In the genomic region with DNA sequence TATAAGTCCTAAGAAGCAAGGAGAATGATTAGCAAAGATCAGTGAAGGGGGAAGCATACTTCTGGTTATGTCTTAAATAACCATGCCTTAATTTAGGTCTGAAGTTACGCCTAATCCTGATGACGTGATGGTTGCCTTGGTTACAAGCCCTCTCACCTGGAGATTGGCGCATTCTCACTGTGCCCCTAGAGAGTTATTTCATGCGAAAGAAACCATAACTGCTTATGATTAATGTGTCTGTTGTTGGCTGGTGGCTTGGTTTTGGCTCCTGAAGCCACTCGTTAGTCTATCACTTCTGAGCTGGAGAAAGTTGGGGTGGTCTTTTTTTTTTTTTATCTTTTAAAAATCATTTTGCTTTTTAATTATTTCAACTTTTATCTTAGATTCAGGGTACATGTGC, we compare ENCODE assay signal across 13 cellular contexts. TPM values are rescaled to one million over a fixed set of nuclear protein-coding genes. Genes with fewer than 3 reads are reported as not detected.
DNase-seq lines count a peak whose midpoint lies in the region; ATAC-seq and TF ChIP-seq lines count a peak whose summit lies in the region.
"Had no signal": no experiment of that assay in that cellular context is flagged by ENCODE, and none has a peak within 500 bp of the region (broad histone marks: within the 10 kb centered on the region; RNA-seq: fewer than 3 reads in every experiment).

No MANE protein-coding gene starts in this region.

- no peaks in the 10 kb centered on the region for H3K9me3 Mint-ChIP-seq in stimulated activated naive B cell treated with anti-CD40 and anti-IgM and Interleukin-4, amounts not matched to agents 10 μg/mL and 1 μg/mL and 100 μg/mL, for 72 hours
- no peaks in the 10 kb centered on the region for H3K9me3 Mint-ChIP-seq in Calu3 (ENCODE audit: low read depth, unreplicated experiment)
- H3K9me3 Mint-ChIP-seq: stimulated activated naive CD8-positive, alpha-beta T cell treated with anti-CD3 and anti-CD28 coated beads, Interleukin-15, Interleukin-2, amounts not matched to agents 100 ng/mL and 50 ng/mL, for 24 hours had no signal

- peak; percentile 34 to 81 for DNase-seq in NCI-H524 (lab: John Stamatoyannopoulos, UW)
- DNase-seq in NCI-H524 treated with DMSO at 0.1 percent for 48 hours (lab: John Stamatoyannopoulos, UW), result no peak
- DNase-seq in NCI-H146 treated with DMSO at 0.1 percent for 48 hours (lab: John Stamatoyannopoulos, UW; ENCODE audit: unreplicated experiment), result peak; percentile 53
- DNase-seq in stimulated activated naive B cell treated with anti-CD40 and anti-IgM and Interleukin-4, amounts not matched to agents 10 μg/mL and 1 μg/mL and 100 μg/mL, for 72 hours, result peak; percentile 20
- no peak for DNase-seq in gastrocnemius medialis
- no peak for DNase-seq in Calu3
- DNase-seq in foreskin melanocyte, result no peak
- DNase-seq: ACHN, foreskin keratinocyte, mesenchymal stem cell, NCI-H1048 had no signal

- H3K9me3 ChIP-seq in gastrocnemius medialis, result no peaks in the 10 kb centered on the region

- intact Hi-C loops in gastrocnemius medialis (cut with DNase I; ENCODE audit: low total_unique reads) (no loop called here), Calu3 (cut with micrococcal nuclease; ENCODE audit: unreplicated experiment) (no loop called here)

- H3K27me3 ChIP-seq in gastrocnemius medialis, result no peaks in the 10 kb centered on the region

- H3K27ac Mint-ChIP-seq in stimulated activated naive B cell treated with anti-CD40 and anti-IgM and Interleukin-4, amounts not matched to agents 10 μg/mL and 1 μg/mL and 100 μg/mL, for 72 hours, result peak overlapping the region; percentile 10
- H3K27ac Mint-ChIP-seq in Calu3 (ENCODE audit: unreplicated experiment), result no peak overlapping the region
- H3K27ac Mint-ChIP-seq: stimulated activated naive CD8-positive, alpha-beta T cell treated with anti-CD3 and anti-CD28 coated beads, Interleukin-15, Interleukin-2, amounts not matched to agents 100 ng/mL and 50 ng/mL, for 24 hours had no signal

- CTCF ChIA-PET in Calu3 (lab: Charles Lee), result no interaction called here

- in situ Hi-C loops in gastrocnemius medialis (cut with MboI; ENCODE audit: low sequenced_read_pairs in 4 of 4), result no loop called here

- H3K4me1 Mint-ChIP-seq in stimulated activated naive B cell treated with anti-CD40 and anti-IgM and Interleukin-4, amounts not matched to agents 10 μg/mL and 1 μg/mL and 100 μg/mL, for 72 hours, result peaks cover 13 to 14% of the 10 kb centered on the region in 2 donors
- H3K4me1 Mint-ChIP-seq in Calu3 (ENCODE audit: low read depth, unreplicated experiment), result peaks cover 24% of the 10 kb centered on the region

- H3K4me3 Mint-ChIP-seq in stimulated activated naive B cell treated with anti-CD40 and anti-IgM and Interleukin-4, amounts not matched to agents 10 μg/mL and 1 μg/mL and 100 μg/mL, for 72 hours, result no peak overlapping the region
- no peak overlapping the region for H3K4me3 Mint-ChIP-seq in Calu3 (ENCODE audit: low read depth, unreplicated experiment)
- H3K4me3 Mint-ChIP-seq: stimulated activated naive CD8-positive, alpha-beta T cell treated with anti-CD3 and anti-CD28 coated beads, Interleukin-15, Interleukin-2, amounts not matched to agents 100 ng/mL and 50 ng/mL, for 24 hours had no signal

- no peaks in the 10 kb centered on the region for H3K4me1 ChIP-seq in gastrocnemius medialis
- H3K4me1 ChIP-seq: foreskin keratinocyte had no signal

- H3K27me3 Mint-ChIP-seq in stimulated activated naive B cell treated with anti-CD40 and anti-IgM and Interleukin-4, amounts not matched to agents 10 μg/mL and 1 μg/mL and 100 μg/mL, for 72 hours, result peaks cover 0 to 5% of the 10 kb centered on the region in 2 donors
- H3K27me3 Mint-ChIP-seq in Calu3 (ENCODE audit: unreplicated experiment), result no peaks in the 10 kb centered on the region
- H3K27me3 Mint-ChIP-seq: stimulated activated naive CD8-positive, alpha-beta T cell treated with anti-CD3 and anti-CD28 coated beads, Interleukin-15, Interleukin-2, amounts not matched to agents 100 ng/mL and 50 ng/mL, for 24 hours had no signal

- H3K27ac ChIP-seq in gastrocnemius medialis, result no peak overlapping the region
- H3K27ac ChIP-seq: foreskin keratinocyte had no signal

- TF ChIP-seq POLR2A in gastrocnemius medialis (IDR thresholded peaks at IDR 0.05), result no peak

- H3K4me3 ChIP-seq in gastrocnemius medialis, result no peak overlapping the region

- H3K36me3 Mint-ChIP-seq in stimulated activated naive B cell treated with anti-CD40 and anti-IgM and Interleukin-4, amounts not matched to agents 10 μg/mL and 1 μg/mL and 100 μg/mL, for 72 hours, result peaks cover 2 to 8% of the 10 kb centered on the region in 2 donors
- H3K36me3 Mint-ChIP-seq in Calu3 (ENCODE audit: insufficient read depth, unreplicated experiment), result peaks cover 64% of the 10 kb centered on the region

- H3K36me3 ChIP-seq in gastrocnemius medialis, result no peaks in the 10 kb centered on the region

- ATAC-seq in HG02938 (IDR thresholded peaks at IDR 0.05; ENCODE audit: unreplicated experiment) (peak; percentile 75), gastrocnemius medialis (no peak)
- ATAC-seq in stimulated activated naive B cell treated with anti-CD40 and anti-IgM and Interleukin-4, amounts not matched to agents 10 μg/mL and 1 μg/mL and 100 μg/mL, for 72 hours (replicated peaks), result peak; percentile 69 to 80
- ATAC-seq: foreskin keratinocyte had no signal

- no peak for TF ChIP-seq CTCF in gastrocnemius medialis (IDR thresholded peaks at IDR 0.05 in 4 of 5, conservative IDR thresholded peaks at IDR 0.05 in 1 of 5)
- TF ChIP-seq CTCF in Calu3 (IDR thresholded peaks at IDR 0.05; ENCODE audit: unreplicated experiment), result no peak

- no TSS peak for BruUV-seq in Calu3 (replicated peaks; lab: Mats Ljungman, UMichigan)

RNA-seq across cellular contexts. Expression of gene TNFRSF11A, which starts 47.0 kb away (rescaled TPM):
- total RNA-seq in gastrocnemius medialis (1 to 10 TPM in 3 of 4 donors, not detected in 1; 1.4 to 3.2 (median 1.8) TPM), Calu3 (2022) (94.6 and 126 TPM in 2 replicates)

Comparison
In these comparisons a context has a peak if more than half of its experiments do, and no peak if none do; other contexts are left out.
1. DNase-seq: peak in NCI-H524 (2 of 2), NCI-H146 treated with DMSO at 0.1 percent for 48 hours (single experiment) and stimulated activated naive B cell treated with anti-CD40 and anti-IgM and Interleukin-4, amounts not matched to agents 10 μg/mL and 1 μg/mL and 100 μg/mL, for 72 hours (single experiment); none in NCI-H524 treated with DMSO at 0.1 percent for 48 hours (single experiment), gastrocnemius medialis (0 of 2), Calu3 (single experiment) and foreskin melanocyte (single experiment).
2. ATAC-seq: peak in HG02938 (single experiment) and stimulated activated naive B cell treated with anti-CD40 and anti-IgM and Interleukin-4, amounts not matched to agents 10 μg/mL and 1 μg/mL and 100 μg/mL, for 72 hours (2 of 2); none in gastrocnemius medialis (0 of 2).
3. RNA of gene TNFRSF11A, which starts 47.0 kb away (total RNA-seq): 94.6 to 126 TPM in Calu3; 1.4 to 3.2 TPM in gastrocnemius medialis; every median in the first group is over 10 times any median in the second.